8 cellular contexts compared by ENCODE assay signal in genomic region chr1:28668956-28669719, GRCh38. TPM values are rescaled to one million over a fixed set of nuclear protein-coding genes. Genes with fewer than 3 reads are reported as not detected.
DNase-seq lines count a peak whose midpoint lies in the region; ATAC-seq and TF ChIP-seq lines count a peak whose summit lies in the region.

No MANE protein-coding gene starts in this region.

- H3K9ac ChIP-seq in HUES64 (ENCODE audit: low read depth, low read length) (peak overlapping the region; percentile 91), SK-N-SH (peak overlapping the region; percentile 99), adipocyte (ENCODE audit: low read length) (peak overlapping the region; percentile 99)

- intact Hi-C loops in left ventricle myocardium superior (cut with micrococcal nuclease), result no loop called here

- TF ChIP-seq EP300 in SK-N-SH (IDR thresholded peaks at IDR 0.05; ENCODE audit: borderline replicate concordance in 1 of 2, low read depth in 1 of 2, low read length in 1 of 2), result no peak

- no peak for TF ChIP-seq CTCF in SK-N-SH (IDR thresholded peaks at IDR 0.05)

- no peaks in the 10 kb centered on the region for H3K9me3 ChIP-seq in HUES64 (ENCODE audit: insufficient read depth, low read depth, low read length)
- H3K9me3 ChIP-seq in SK-N-SH, result no peaks in the 10 kb centered on the region
- no peaks in the 10 kb centered on the region for H3K9me3 ChIP-seq in adipocyte (ENCODE audit: control insufficient read depth, low read length)

- H3K36me3 ChIP-seq in HUES64 (ENCODE audit: insufficient read depth, low read length) (no peaks in the 10 kb centered on the region), SK-N-SH (replicated peaks in 1 of 2; ENCODE audit: control insufficient read depth in 1 of 2, insufficient read depth in 2 of 2, low read length in 1 of 2) (no peaks in the 10 kb centered on the region), adipocyte (ENCODE audit: control insufficient read depth, insufficient read depth, low read length, severe bottlenecking) (no peaks in the 10 kb centered on the region)

- WGBS in HUES64, result 2% methylated on average over 63 of the region's 63 CpGs
- whole genome bisulfite sequencing in SK-N-SH (ENCODE audit: low lambda C conversion rate), result 5% methylated on average over 17 of the region's 63 CpGs

- H3K27ac ChIP-seq in HUES64 (ENCODE audit: low read depth, low read length) (peak overlapping the region; percentile 97), SK-N-SH (ENCODE audit: low read depth in 2 of 2, low read length in 1 of 2) (peak overlapping the region; percentile 89 to 94)

- CTCF ChIA-PET in SK-N-SH (lab: Yijun Ruan, JAX), result interaction anchor here (1.0 to 2.3 kb wide), 3 partner anchors 12 to 350 kb away, joined by 3 to 17 read pairs (median 4); partner anchors contain the start of gene YTHDF2

- H3K9me2 ChIP-seq in SK-N-SH, result no peaks in the 10 kb centered on the region

- H4K20me1 ChIP-seq in SK-N-SH (ENCODE audit: insufficient read depth), result no peaks in the 10 kb centered on the region

- peak overlapping the region; percentile 79 for H3K4me3 ChIP-seq in HUES64 (ENCODE audit: low read length)
- peak overlapping the region; percentile 67 to 83 for H3K4me3 ChIP-seq in SK-N-SH (ENCODE audit: low read depth in 2 of 2, low read length in 1 of 2)
- peak overlapping the region; percentile 96 for H3K4me3 ChIP-seq in adipocyte (ENCODE audit: low read length)

- no peak for TF ChIP-seq RAD21 in SK-N-SH (IDR thresholded peaks at IDR 0.05; ENCODE audit: low read length)

- H3K79me2 ChIP-seq in SK-N-SH (ENCODE audit: insufficient read depth), result peaks cover 43% of the 10 kb centered on the region

- 0 out of 2 replicates have a peak overlapping the region, but pooled peaks have one; percentile 55 for H2AFZ ChIP-seq in SK-N-SH (ENCODE audit: low read depth)

- POLR2A ChIA-PET in SK-N-SH (lab: Yijun Ruan, JAX), result interaction anchor here (0.6 to 3.3 kb wide), 8 partner anchors 10 to 362 kb away, joined by 3 to 32 read pairs (median 8); partner anchors contain the start of genes RNU11, TAF12 and YTHDF2

- no peaks in the 10 kb centered on the region for H3K27me3 ChIP-seq in HUES64 (ENCODE audit: insufficient read depth, low read length)
- H3K27me3 ChIP-seq in SK-N-SH (ENCODE audit: insufficient read depth), result no peaks in the 10 kb centered on the region
- no peaks in the 10 kb centered on the region for H3K27me3 ChIP-seq in adipocyte (replicated peaks; ENCODE audit: control insufficient read depth, insufficient read depth, low read length)

- H3K4me2 ChIP-seq in SK-N-SH, result peak overlapping the region; percentile 79

- peaks cover 26% of the 10 kb centered on the region for H3F3A ChIP-seq in SK-N-SH (replicated peaks; ENCODE audit: insufficient read depth)

- ATAC-seq in GM21390 (IDR thresholded peaks at IDR 0.05; ENCODE audit: unreplicated experiment) (peak; percentile 52), left ventricle myocardium superior (peak; percentile 82)

- peak; percentile 58 for DNase-seq in DMS79 treated with DMSO at 0.1 percent for 48 hours (lab: John Stamatoyannopoulos, UW)
- DNase-seq in SK-N-SH, result no peak
- peak; percentile 84 for DNase-seq in adipocyte (ENCODE audit: low read depth)
- DNase-seq in left ventricle myocardium superior, result peak; percentile 85
- peak; percentile 79 for DNase-seq in retina
- no peak for DNase-seq in cerebellar nuclear complex (lab: John Stamatoyannopoulos, UW)

- H3K4me1 ChIP-seq in HUES64 (ENCODE audit: insufficient read depth, low read length) (peaks cover 12% of the 10 kb centered on the region; the same call in 1 of the 2 replicates), SK-N-SH (ENCODE audit: control insufficient read depth in 1 of 2, insufficient read depth in 2 of 2, low read depth in 1 of 2, low read length in 1 of 2) (peaks cover 5% of the 10 kb centered on the region in 2 experiments; a peak in 1 of 4 replicates), adipocyte (ENCODE audit: control insufficient read depth, insufficient read depth, low read length) (peaks cover 6% of the 10 kb centered on the region)

TF ChIP-seq in SK-N-SH, 30 proteins besides CTCF, POLR2A, EP300 and RAD21:
- no peak for TF ChIP-seq GABPA (IDR thresholded peaks at IDR 0.05; ENCODE audit: low read depth)
- TF ChIP-seq, protein P1, sequence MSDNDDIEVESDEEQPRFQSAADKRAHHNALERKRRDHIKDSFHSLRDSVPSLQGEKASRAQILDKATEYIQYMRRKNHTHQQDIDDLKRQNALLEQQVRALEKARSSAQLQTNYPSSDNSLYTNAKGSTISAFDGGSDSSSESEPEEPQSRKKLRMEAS (IDR thresholded peaks at IDR 0.05; ENCODE audit: low read depth), result peak; percentile 79; the same call in 1 of the 2 replicates
TF ChIP-seq in SK-N-SH: peak in this region for 1.

RNA-seq across cellular contexts. Expression of gene GMEB1, which starts 0.6 kb away (rescaled TPM):
- 11.8 TPM for polyA plus RNA-seq in HUES64 (2013, experiment 1 of 2)
- polyA plus RNA-seq in HUES64 (2013, experiment 2 of 2), result 13.9 TPM
- 3.6 TPM in 2 replicates for polyA plus RNA-seq in SK-N-SH (2012; rRNA removed)
- polyA plus RNA-seq in SK-N-SH (2012; cell fraction: cytosol; rRNA removed), result 3.1 and 3.6 TPM in 2 replicates
- 6.5 and 6.7 TPM in 2 replicates for polyA plus RNA-seq in SK-N-SH (2012; cell fraction: nucleus; rRNA removed)
- total RNA-seq in left ventricle myocardium superior, result 6.7 TPM

RNA-seq across cellular contexts. Expression of gene RNU11, which starts 20.7 kb away (rescaled TPM):
- 5,976 TPM for polyA plus RNA-seq in HUES64 (2013, experiment 1 of 2)
- polyA plus RNA-seq in HUES64 (2013, experiment 2 of 2), result 5,446 TPM
- not detected in 2 replicates for polyA plus RNA-seq in SK-N-SH (2012; rRNA removed)
- not detected in 2 replicates for polyA plus RNA-seq in SK-N-SH (2012; cell fraction: cytosol; rRNA removed)
- not detected in 2 replicates for polyA plus RNA-seq in SK-N-SH (2012; cell fraction: nucleus; rRNA removed)
- not detected for total RNA-seq in left ventricle myocardium superior

RNA-seq across cellular contexts. Expression of gene TAF12, which starts 26.3 kb away (rescaled TPM):
- 22.2 TPM for polyA plus RNA-seq in HUES64 (2013, experiment 1 of 2)
- 26.6 TPM for polyA plus RNA-seq in HUES64 (2013, experiment 2 of 2)
- polyA plus RNA-seq in SK-N-SH (2012; rRNA removed), result 34.9 and 44.2 TPM in 2 replicates
- 47.9 and 60.4 TPM in 2 replicates for polyA plus RNA-seq in SK-N-SH (2012; cell fraction: cytosol; rRNA removed)
- 8.3 and 15.5 TPM in 2 replicates for polyA plus RNA-seq in SK-N-SH (2012; cell fraction: nucleus; rRNA removed)
- total RNA-seq in left ventricle myocardium superior, result 31.4 TPM

Comparison
In these comparisons a context has a peak if more than half of its experiments do, and no peak if none do; other contexts are left out.
1. DNase-seq: peak in DMS79 treated with DMSO at 0.1 percent for 48 hours (single experiment), adipocyte (single experiment), left ventricle myocardium superior (single experiment) and retina (single experiment); none in SK-N-SH (single experiment) and cerebellar nuclear complex (0 of 2).
2. Peak in every context shown above with its lines, with median percentiles within 50 percentile points of each other: H3K4me3 ChIP-seq and H3K9ac ChIP-seq.